Comparison of ENCODE assay signal across 30 cellular contexts in the genomic region with DNA sequence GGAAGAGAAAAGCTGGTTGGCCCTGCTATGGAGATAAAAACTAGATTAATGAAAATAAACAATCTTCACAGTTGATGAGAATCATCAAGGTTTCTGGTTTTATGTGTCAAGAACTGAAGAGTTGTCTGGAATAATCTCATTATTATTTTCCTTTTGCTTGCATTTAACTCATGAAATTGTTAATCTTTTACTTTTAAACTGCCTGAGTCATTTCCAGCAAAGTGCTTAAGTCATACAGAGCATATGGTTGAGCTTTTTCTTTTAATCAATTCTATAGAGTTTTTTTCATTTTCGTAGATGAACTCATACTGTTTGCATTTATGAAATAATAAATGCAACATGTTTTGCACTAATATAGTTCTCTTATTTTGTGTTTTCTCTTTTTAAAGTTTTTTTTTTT.
"Had no signal": no experiment of that assay in that cellular context is flagged by ENCODE, and none has a peak within 500 bp of the region (broad histone marks: within the 10 kb centered on the region; RNA-seq: fewer than 3 reads in every experiment).

No MANE protein-coding gene starts in this region.

- DNase-seq: activated CD4-positive, alpha-beta memory T cell treated with anti-CD3 and anti-CD28 coated beads for 36 hours; activated CD4-positive, alpha-beta T cell treated with anti-CD3 and anti-CD28 coated beads for 36 hours; activated CD4-positive, alpha-beta T cell treated with anti-CD3 and anti-CD28 coated beads, Interleukin-2, amount 10 ng/mL, durations not matched to agents 24 days and 14 days; activated CD4-positive, CD25-positive, alpha-beta regulatory T cell; activated CD4-positive, CD25-positive, alpha-beta regulatory T cell treated with anti-CD3 and anti-CD28 coated beads, Interleukin-2, amount 50 U/mL, for 72 hours; activated CD8-positive, alpha-beta memory T cell treated with anti-CD3 and anti-CD28 coated beads, Interleukin-2, amount 10 ng/mL, durations not matched to agents 7 days and 5 days; activated CD8-positive, alpha-beta memory T cell treated with anti-CD3 and anti-CD28 coated beads, Interleukin-2, amount 50 U/mL, for 4 hours; activated CD8-positive, alpha-beta T cell treated with anti-CD3 and anti-CD28 coated beads, Interleukin-2, amount 10 ng/mL, durations not matched to agents 7 days and 5 days; activated gamma-delta T cell; activated naive CD4-positive, alpha-beta T cell; activated naive CD4-positive, alpha-beta T cell treated with anti-CD3 and anti-CD28 coated beads, Interleukin-2, amount 10 ng/mL, durations not matched to agents 7 days and 5 days; activated naive CD8-positive, alpha-beta T cell treated with anti-CD3 and anti-CD28 coated beads, Interleukin-2, amount 10 ng/mL, durations not matched to agents 7 days and 5 days; activated T-cell treated with anti-CD3 and anti-CD28 coated beads for 4 hours; activated T-cell treated with anti-CD3 and anti-CD28 coated beads, Interleukin-2, amount 50 U/mL, for 24 hours; activated T-cell treated with anti-CD3 and anti-CD28 coated beads, Interleukin-2, amount 50 U/mL, for 72 hours; central memory CD4-positive, alpha-beta T cell; cerebellar nuclear complex; colonic mucosa; effector memory CD8-positive, alpha-beta T cell; erythroblast; foreskin keratinocyte; head of caudate nucleus; T-helper 1 cell; T-helper 17 cell; T1000 had no signal

- H3K4me1 ChIP-seq: ascending aorta, breast epithelium, colonic mucosa, esophagus muscularis mucosa, foreskin keratinocyte, gastroesophageal sphincter had no signal

- H3K9me3 ChIP-seq: ascending aorta, breast epithelium, colonic mucosa, esophagus muscularis mucosa, gastroesophageal sphincter had no signal

- H3K27me3 ChIP-seq: ascending aorta, breast epithelium, cardiac muscle cell, colonic mucosa, esophagus muscularis mucosa, foreskin keratinocyte, gastroesophageal sphincter had no signal

- H3K27ac ChIP-seq: ascending aorta, breast epithelium, cardiac muscle cell, colonic mucosa, esophagus muscularis mucosa, foreskin keratinocyte, gastroesophageal sphincter had no signal

- H3K36me3 ChIP-seq: ascending aorta, breast epithelium, cardiac muscle cell, colonic mucosa, esophagus muscularis mucosa, gastroesophageal sphincter had no signal

- H3K4me3 ChIP-seq: ascending aorta, breast epithelium, cardiac muscle cell, colonic mucosa, esophagus muscularis mucosa, gastroesophageal sphincter had no signal
